1 cellular context compared by ENCODE assay signal in genomic region chr4:24244663-24245519, GRCh38.
A peak's percentile ranks its signal among the peaks of the same experiment; 100 is the strongest.
TF ChIP-seq lines count a peak whose summit lies in the region.

No MANE protein-coding gene starts in this region.

TF ChIP-seq in HEK293, 187 proteins besides CTCF, POLR2A, EP300 and RAD21 (continued from another document):
- TF ChIP-seq SCRT1 (tag by site-specific recombination; IDR thresholded peaks at IDR 0.05; ENCODE audit: borderline replicate concordance): peak; percentile 78; the same call in 1 of the 2 replicates
- no peak for TF ChIP-seq KLF16 (tag by site-specific recombination; IDR thresholded peaks at IDR 0.05)
- TF ChIP-seq ZNF366 (tag by site-specific recombination; conservative IDR thresholded peaks at IDR 0.05): peak; percentile 39; the same call in 1 of the 2 replicates
- TF ChIP-seq PRDM4 (tag by site-specific recombination; IDR thresholded peaks at IDR 0.05): peak; percentile 98
- no peak for TF ChIP-seq ZBTB17 (tag by site-specific recombination; IDR thresholded peaks at IDR 0.05)
- TF ChIP-seq SCRT2 (tag by site-specific recombination; IDR thresholded peaks at IDR 0.05): peak; percentile 94
- TF ChIP-seq PRDM10 (tag by site-specific recombination; IDR thresholded peaks at IDR 0.05): 0 out of 2 replicates have a peak, but pooled peaks have one; percentile 17
- no peak for TF ChIP-seq ZNF24 (tag by site-specific recombination; IDR thresholded peaks at IDR 0.05)
- peak; percentile 78 for TF ChIP-seq ZSCAN16 (tag by site-specific recombination; IDR thresholded peaks at IDR 0.05)
- 0 out of 2 replicates have a peak, but pooled peaks have one; percentile 25 for TF ChIP-seq ZNF518A (tag by site-specific recombination; conservative IDR thresholded peaks at IDR 0.05; ENCODE audit: low read depth)
- TF ChIP-seq ZNF843 (tag by site-specific recombination; IDR thresholded peaks at IDR 0.05): 0 out of 2 replicates have a peak, but pooled peaks have one; percentile 15
TF ChIP-seq in HEK293: peak in this region for 14.
